Comparison of ENCODE assay signal across 1 cellular context in the genomic region with DNA sequence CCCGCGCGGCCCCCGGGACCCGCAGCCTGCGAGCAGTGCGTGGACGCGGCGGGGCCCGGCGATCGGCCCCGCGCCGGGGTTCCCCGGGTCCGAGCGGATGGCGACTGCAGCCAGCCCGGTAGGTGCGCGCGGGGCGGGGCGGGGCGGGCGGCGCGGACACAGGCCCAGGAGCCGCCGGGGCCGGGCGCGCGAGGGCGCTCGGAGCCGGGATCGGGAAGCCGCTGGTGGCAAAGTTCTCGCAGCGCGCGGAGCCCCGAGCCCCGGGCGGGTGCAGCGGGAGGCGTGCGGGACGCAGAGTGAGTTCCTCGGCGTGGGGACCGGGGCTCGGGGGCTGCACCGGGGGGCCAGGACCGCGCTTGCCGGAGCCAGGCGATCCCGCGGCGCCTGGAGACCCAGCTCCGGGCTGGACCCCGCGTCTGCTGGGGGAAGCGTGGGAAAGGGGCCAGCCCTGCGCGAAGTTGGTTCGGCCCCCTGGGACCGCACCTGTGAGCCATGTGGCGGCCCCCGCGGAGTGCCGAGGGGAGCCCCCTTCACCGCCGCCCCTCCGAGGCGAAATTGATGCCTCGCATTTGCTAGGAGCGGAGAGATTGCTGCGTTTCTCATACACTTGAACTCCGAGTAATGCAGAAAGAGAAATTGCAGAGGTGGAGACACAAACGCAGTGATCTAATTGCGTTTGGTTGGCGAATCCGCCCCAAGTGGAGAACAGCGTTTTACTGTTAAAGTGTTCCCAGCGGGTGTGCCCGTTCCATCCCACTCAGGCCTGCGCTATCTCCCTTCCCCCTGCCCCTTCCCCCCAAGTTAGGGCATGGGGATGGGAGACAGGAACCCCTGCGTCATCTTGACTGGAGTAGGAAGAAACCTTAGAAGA.
TF ChIP-seq lines count a peak whose summit lies in the region.

No MANE protein-coding gene starts in this region.

TF ChIP-seq in HepG2, 621 proteins besides CTCF, POLR2A, EP300 and RAD21 (continued from another document):
- no peak for TF ChIP-seq NR2F1 (CRISPR knock-in tag; IDR thresholded peaks at IDR 0.05)
- TF ChIP-seq, protein P1, sequence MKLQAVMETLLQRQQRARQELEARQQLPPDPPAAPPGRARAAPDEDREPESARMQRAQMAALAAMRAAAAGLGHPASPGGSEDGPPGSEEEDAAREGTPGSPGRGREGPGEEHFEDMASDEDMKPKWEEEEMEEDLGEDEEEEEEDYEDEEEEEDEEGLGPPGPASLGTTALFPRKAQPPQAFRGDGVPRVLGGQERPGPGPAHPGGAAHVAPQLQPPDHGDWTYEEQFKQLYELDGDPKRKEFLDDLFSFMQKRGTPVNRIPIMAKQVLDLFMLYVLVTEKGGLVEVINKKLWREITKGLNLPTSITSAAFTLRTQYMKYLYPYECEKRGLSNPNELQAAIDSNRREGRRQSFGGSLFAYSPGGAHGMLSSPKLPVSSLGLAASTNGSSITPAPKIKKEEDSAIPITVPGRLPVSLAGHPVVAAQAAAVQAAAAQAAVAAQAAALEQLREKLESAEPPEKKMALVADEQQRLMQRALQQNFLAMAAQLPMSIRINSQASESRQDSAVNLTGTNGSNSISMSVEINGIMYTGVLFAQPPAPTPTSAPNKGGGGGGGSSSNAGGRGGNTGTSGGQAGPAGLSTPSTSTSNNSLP (IDR thresholded peaks at IDR 0.05; ENCODE audit: low read depth, low read length), result no peak
- TF ChIP-seq RBFOX2 (IDR thresholded peaks at IDR 0.05; ENCODE audit: low read depth, low read length), result peak; percentile 58; the same call in 1 of the 2 replicates
- no peak for TF ChIP-seq SAFB2 (CRISPR knock-in tag; IDR thresholded peaks at IDR 0.05; ENCODE audit: borderline replicate concordance, low read depth)
- no peak for TF ChIP-seq ZNF451 (CRISPR knock-in tag; IDR thresholded peaks at IDR 0.05)
- TF ChIP-seq KAT7 (CRISPR knock-in tag; IDR thresholded peaks at IDR 0.05; ENCODE audit: borderline replicate concordance), result peak; percentile 75; the same call in 1 of the 2 replicates
- 0 out of 2 replicates have a peak, but pooled peaks have one; percentile 13 for TF ChIP-seq ZNF746 (CRISPR knock-in tag; IDR thresholded peaks at IDR 0.05)
- TF ChIP-seq, protein P2, sequence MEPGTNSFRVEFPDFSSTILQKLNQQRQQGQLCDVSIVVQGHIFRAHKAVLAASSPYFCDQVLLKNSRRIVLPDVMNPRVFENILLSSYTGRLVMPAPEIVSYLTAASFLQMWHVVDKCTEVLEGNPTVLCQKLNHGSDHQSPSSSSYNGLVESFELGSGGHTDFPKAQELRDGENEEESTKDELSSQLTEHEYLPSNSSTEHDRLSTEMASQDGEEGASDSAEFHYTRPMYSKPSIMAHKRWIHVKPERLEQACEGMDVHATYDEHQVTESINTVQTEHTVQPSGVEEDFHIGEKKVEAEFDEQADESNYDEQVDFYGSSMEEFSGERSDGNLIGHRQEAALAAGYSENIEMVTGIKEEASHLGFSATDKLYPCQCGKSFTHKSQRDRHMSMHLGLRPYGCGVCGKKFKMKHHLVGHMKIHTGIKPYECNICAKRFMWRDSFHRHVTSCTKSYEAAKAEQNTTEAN (CRISPR knock-in tag; conservative IDR thresholded peaks at IDR 0.05), result 0 out of 2 replicates have a peak, but pooled peaks have one; percentile 16
- 0 out of 2 replicates have a peak, but pooled peaks have one; percentile 29 for TF ChIP-seq DMAP1 (CRISPR knock-in tag; IDR thresholded peaks at IDR 0.05)
- no peak for TF ChIP-seq KDM1A (CRISPR knock-in tag; IDR thresholded peaks at IDR 0.05)
- TF ChIP-seq, protein P3, sequence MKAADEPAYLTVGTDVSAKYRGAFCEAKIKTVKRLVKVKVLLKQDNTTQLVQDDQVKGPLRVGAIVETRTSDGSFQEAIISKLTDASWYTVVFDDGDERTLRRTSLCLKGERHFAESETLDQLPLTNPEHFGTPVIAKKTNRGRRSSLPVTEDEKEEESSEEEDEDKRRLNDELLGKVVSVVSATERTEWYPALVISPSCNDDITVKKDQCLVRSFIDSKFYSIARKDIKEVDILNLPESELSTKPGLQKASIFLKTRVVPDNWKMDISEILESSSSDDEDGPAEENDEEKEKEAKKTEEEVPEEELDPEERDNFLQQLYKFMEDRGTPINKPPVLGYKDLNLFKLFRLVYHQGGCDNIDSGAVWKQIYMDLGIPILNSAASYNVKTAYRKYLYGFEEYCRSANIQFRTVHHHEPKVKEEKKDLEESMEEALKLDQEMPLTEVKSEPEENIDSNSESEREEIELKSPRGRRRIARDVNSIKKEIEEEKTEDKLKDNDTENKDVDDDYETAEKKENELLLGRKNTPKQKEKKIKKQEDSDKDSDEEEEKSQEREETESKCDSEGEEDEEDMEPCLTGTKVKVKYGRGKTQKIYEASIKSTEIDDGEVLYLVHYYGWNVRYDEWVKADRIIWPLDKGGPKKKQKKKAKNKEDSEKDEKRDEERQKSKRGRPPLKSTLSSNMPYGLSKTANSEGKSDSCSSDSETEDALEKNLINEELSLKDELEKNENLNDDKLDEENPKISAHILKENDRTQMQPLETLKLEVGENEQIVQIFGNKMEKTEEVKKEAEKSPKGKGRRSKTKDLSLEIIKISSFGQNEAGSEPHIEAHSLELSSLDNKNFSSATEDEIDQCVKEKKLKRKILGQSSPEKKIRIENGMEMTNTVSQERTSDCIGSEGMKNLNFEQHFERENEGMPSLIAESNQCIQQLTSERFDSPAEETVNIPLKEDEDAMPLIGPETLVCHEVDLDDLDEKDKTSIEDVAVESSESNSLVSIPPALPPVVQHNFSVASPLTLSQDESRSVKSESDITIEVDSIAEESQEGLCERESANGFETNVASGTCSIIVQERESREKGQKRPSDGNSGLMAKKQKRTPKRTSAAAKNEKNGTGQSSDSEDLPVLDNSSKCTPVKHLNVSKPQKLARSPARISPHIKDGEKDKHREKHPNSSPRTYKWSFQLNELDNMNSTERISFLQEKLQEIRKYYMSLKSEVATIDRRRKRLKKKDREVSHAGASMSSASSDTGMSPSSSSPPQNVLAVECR (CRISPR knock-in tag; IDR thresholded peaks at IDR 0.05; ENCODE audit: borderline replicate concordance), result peak; percentile 35; the same call in 1 of the 2 replicates
- TF ChIP-seq TBX2 (CRISPR knock-in tag; IDR thresholded peaks at IDR 0.05; ENCODE audit: borderline replicate concordance), result no peak
- TF ChIP-seq MYNN (CRISPR knock-in tag; IDR thresholded peaks at IDR 0.05; ENCODE audit: low read depth), result no peak
- TF ChIP-seq ATM (IDR thresholded peaks at IDR 0.05; ENCODE audit: borderline replicate concordance), result no peak
- TF ChIP-seq RORA (CRISPR knock-in tag; IDR thresholded peaks at IDR 0.05), result no peak
- no peak for TF ChIP-seq TCF12 (IDR thresholded peaks at IDR 0.05)
- no peak for TF ChIP-seq TCF12 (CRISPR knock-in tag; IDR thresholded peaks at IDR 0.05)
